ENCODE assay signal across 16 cellular contexts in genomic region chr12:121507245-121507644, GRCh38.
DNase-seq lines count a peak whose midpoint lies in the region; ATAC-seq and TF ChIP-seq lines count a peak whose summit lies in the region.
"Had no signal": no experiment of that assay in that cellular context is flagged by ENCODE, and none has a peak within 500 bp of the region (broad histone marks: within the 10 kb centered on the region; RNA-seq: fewer than 3 reads in every experiment).

No MANE protein-coding gene starts in this region.

- H3F3A ChIP-seq in OCI-LY1 (ENCODE audit: insufficient read depth, low read length), result no peaks in the 10 kb centered on the region

- H3K27me3 ChIP-seq in CD4-positive, CD25-positive, alpha-beta regulatory T cell (ENCODE audit: control insufficient read depth, insufficient read depth, low read length), result no peaks in the 10 kb centered on the region
- H3K27me3 ChIP-seq in OCI-LY1 (ENCODE audit: insufficient read depth, low read length) (no peaks in the 10 kb centered on the region), MG63 (no peaks in the 10 kb centered on the region)
- H3K27me3 ChIP-seq: BE2C had no signal

- H3K4me3 ChIP-seq in CD4-positive, CD25-positive, alpha-beta regulatory T cell (ENCODE audit: low read depth, low read length), result no peak overlapping the region
- no peak overlapping the region for H3K4me3 ChIP-seq in OCI-LY1 (ENCODE audit: low read depth, low read length, poor library complexity, severe bottlenecking)
- no peak overlapping the region for H3K4me3 ChIP-seq in MG63
- H3K4me3 ChIP-seq: GM12878 had no signal

- DNase-seq in CD4-positive, CD25-positive, alpha-beta regulatory T cell, result no peak
- DNase-seq in memory B cell (ENCODE audit: low spot score in 2 of 2) (no peak), MG63 (no peak), GM10266 (ENCODE audit: extremely low spot score) (no peak), immature natural killer cell (no peak)
- DNase-seq: BE2C, Calu3, DMS 273 treated with DMSO at 0.1 percent for 48 hours, GOT3, H9, IMR-90, KG1 had no signal

- H3K4me3 Mint-ChIP-seq in CD4-positive, CD25-positive, alpha-beta regulatory T cell, result peak overlapping the region in 1 of 4 donors; percentile 32
- no peak overlapping the region for H3K4me3 Mint-ChIP-seq in memory B cell
- H3K4me3 Mint-ChIP-seq in immature natural killer cell, result no peak overlapping the region
- H3K4me3 Mint-ChIP-seq: CD14-positive monocyte, H9 had no signal

- H3K9me3 Mint-ChIP-seq in CD4-positive, CD25-positive, alpha-beta regulatory T cell, result no peaks in the 10 kb centered on the region
- H3K9me3 Mint-ChIP-seq in memory B cell, result no peaks in the 10 kb centered on the region
- no peaks in the 10 kb centered on the region for H3K9me3 Mint-ChIP-seq in immature natural killer cell
- H3K9me3 Mint-ChIP-seq: CD14-positive monocyte, H9 had no signal

- H3K4me2 ChIP-seq in OCI-LY1 (ENCODE audit: low read length), result no peak overlapping the region

- H3K9me3 ChIP-seq in CD4-positive, CD25-positive, alpha-beta regulatory T cell (ENCODE audit: control insufficient read depth in 2 of 2, low read length in 2 of 2), result no peaks in the 10 kb centered on the region
- H3K9me3 ChIP-seq in OCI-LY1 (ENCODE audit: low read length) (no peaks in the 10 kb centered on the region), MG63 (no peaks in the 10 kb centered on the region)
- H3K9me3 ChIP-seq: BE2C had no signal

- H2AFZ ChIP-seq in OCI-LY1 (ENCODE audit: low read length), result no peak overlapping the region

- peaks cover 53% of the 10 kb centered on the region for H3K36me3 ChIP-seq in CD4-positive, CD25-positive, alpha-beta regulatory T cell (ENCODE audit: control insufficient read depth, insufficient read depth, low read length)
- H3K36me3 ChIP-seq in OCI-LY1 (ENCODE audit: insufficient read depth, low read length), result peaks cover 7% of the 10 kb centered on the region; the same call in 1 of the 2 replicates
- H3K36me3 ChIP-seq in MG63, result no peaks in the 10 kb centered on the region

- peaks cover 0 to 21% (median 8%) of the 10 kb centered on the region in 4 donors for H3K4me1 Mint-ChIP-seq in CD4-positive, CD25-positive, alpha-beta regulatory T cell
- H3K4me1 Mint-ChIP-seq in memory B cell (peaks cover 8% of the 10 kb centered on the region), immature natural killer cell (peaks cover 1 to 5% of the 10 kb centered on the region in 2 donors)
- H3K4me1 Mint-ChIP-seq: CD14-positive monocyte, H9 had no signal

- peak overlapping the region in 2 of 3 donors; percentile 49 to 86 for H3K27ac Mint-ChIP-seq in CD4-positive, CD25-positive, alpha-beta regulatory T cell
- H3K27ac Mint-ChIP-seq in memory B cell (peak overlapping the region; percentile 53), immature natural killer cell (peak overlapping the region in 2 of 6 donors; percentile 17 to 26)
- H3K27ac Mint-ChIP-seq: H9 had no signal

- no peak overlapping the region for H3K9ac ChIP-seq in OCI-LY1 (ENCODE audit: low read length)

- H3K4me1 ChIP-seq in CD4-positive, CD25-positive, alpha-beta regulatory T cell (ENCODE audit: control insufficient read depth, insufficient read depth, low read length, poor library complexity, severe bottlenecking), result no peaks in the 10 kb centered on the region
- H3K4me1 ChIP-seq in OCI-LY1 (ENCODE audit: insufficient read depth, low read length, severe bottlenecking), result peaks cover 7% of the 10 kb centered on the region
- H3K4me1 ChIP-seq: BE2C had no signal

- H3K36me3 Mint-ChIP-seq in CD4-positive, CD25-positive, alpha-beta regulatory T cell, result peaks cover 29% of the 10 kb centered on the region
- H3K36me3 Mint-ChIP-seq in memory B cell (peaks cover 16% of the 10 kb centered on the region), immature natural killer cell (peaks cover 0 to 18% (median 0%) of the 10 kb centered on the region in 3 donors)

- ATAC-seq in CD4-positive, CD25-positive, alpha-beta regulatory T cell (ENCODE audit: low read depth in 2 of 2), result no peak
- ATAC-seq in memory B cell (ENCODE audit: low read depth) (no peak), GM21447 (IDR thresholded peaks at IDR 0.05; ENCODE audit: unreplicated experiment) (no peak)
- ATAC-seq: GM12878 had no signal

- H3K9me2 ChIP-seq in OCI-LY1 (ENCODE audit: low read depth, low read length), result no peaks in the 10 kb centered on the region

- no peaks in the 10 kb centered on the region for H3K27me3 Mint-ChIP-seq in CD4-positive, CD25-positive, alpha-beta regulatory T cell
- H3K27me3 Mint-ChIP-seq in memory B cell (no peaks in the 10 kb centered on the region), immature natural killer cell (ENCODE audit: low read depth in 3 of 3) (peaks cover 0 to 5% (median 0%) of the 10 kb centered on the region in 3 donors)

- no peaks in the 10 kb centered on the region for H3K79me2 ChIP-seq in OCI-LY1 (ENCODE audit: insufficient read depth, low read length)

- no peaks in the 10 kb centered on the region for H4K20me1 ChIP-seq in OCI-LY1 (ENCODE audit: insufficient read depth, low read length)

- no peak overlapping the region for H3K27ac ChIP-seq in CD4-positive, CD25-positive, alpha-beta regulatory T cell (ENCODE audit: insufficient read depth, low read length, poor library complexity, severe bottlenecking)
- peak overlapping the region; percentile 34 for H3K27ac ChIP-seq in OCI-LY1 (ENCODE audit: low read depth, low read length, poor library complexity, severe bottlenecking)

- TF ChIP-seq CTCF in OCI-LY1 (IDR thresholded peaks at IDR 0.05; ENCODE audit: low read length), result no peak
- no peak for TF ChIP-seq CTCF in GM10266 (IDR thresholded peaks at IDR 0.05; ENCODE audit: control insufficient read depth, insufficient read depth, low read depth, missing control alignments)
